In the genomic region with DNA sequence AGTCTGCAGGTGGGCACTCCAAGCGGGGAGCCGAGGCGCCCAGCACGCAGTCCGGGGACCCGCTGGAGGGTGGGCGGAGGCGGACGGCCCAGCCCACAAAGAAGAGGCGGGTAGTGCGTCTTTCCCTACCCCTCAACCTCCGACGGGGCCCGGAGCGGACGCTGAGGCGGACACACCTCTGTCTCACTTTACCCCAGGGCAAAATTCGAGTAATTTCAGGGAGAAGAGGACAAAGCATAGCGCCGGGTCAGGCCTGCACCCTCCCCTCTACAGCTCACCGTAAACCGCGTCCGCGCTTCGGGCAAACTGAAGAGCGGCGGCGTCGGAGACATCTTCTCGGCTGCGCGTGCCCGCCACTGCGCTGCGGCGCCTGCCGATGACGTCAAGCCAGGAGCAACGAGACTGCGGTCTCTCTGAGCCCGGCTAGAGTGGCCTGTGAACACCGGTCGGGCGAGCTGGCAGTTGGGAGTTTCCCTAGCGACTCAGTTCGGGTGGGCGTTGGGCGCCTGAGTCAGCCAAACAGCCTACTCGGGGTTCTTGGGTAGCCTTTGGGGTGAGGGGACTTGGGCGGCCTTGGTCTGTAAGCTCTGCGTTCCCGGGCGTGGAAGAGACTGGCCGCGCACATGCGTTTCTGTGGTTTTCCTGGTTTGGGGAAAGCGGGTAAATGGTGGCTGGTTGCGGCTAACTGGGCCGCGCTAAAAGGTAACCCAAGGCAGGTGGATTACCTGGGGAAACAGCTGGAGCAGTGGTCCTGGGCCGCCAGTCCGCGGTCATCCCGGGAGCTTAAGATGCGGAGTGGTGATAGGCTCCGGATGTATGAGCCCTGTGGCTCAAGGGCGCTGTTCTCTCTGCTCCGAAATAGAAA, we compare ENCODE assay signal across 8 cellular contexts. TPM values are rescaled to one million over a fixed set of nuclear protein-coding genes. Genes with fewer than 3 reads are reported as not detected.
DNase-seq lines count a peak whose midpoint lies in the region; ATAC-seq and TF ChIP-seq lines count a peak whose summit lies in the region.

A gene with protein sequence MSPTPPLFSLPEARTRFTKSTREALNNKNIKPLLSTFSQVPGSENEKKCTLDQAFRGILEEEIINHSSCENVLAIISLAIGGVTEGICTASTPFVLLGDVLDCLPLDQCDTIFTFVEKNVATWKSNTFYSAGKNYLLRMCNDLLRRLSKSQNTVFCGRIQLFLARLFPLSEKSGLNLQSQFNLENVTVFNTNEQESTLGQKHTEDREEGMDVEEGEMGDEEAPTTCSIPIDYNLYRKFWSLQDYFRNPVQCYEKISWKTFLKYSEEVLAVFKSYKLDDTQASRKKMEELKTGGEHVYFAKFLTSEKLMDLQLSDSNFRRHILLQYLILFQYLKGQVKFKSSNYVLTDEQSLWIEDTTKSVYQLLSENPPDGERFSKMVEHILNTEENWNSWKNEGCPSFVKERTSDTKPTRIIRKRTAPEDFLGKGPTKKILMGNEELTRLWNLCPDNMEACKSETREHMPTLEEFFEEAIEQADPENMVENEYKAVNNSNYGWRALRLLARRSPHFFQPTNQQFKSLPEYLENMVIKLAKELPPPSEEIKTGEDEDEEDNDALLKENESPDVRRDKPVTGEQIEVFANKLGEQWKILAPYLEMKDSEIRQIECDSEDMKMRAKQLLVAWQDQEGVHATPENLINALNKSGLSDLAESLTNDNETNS (minus strand): TSS at position 360 of the 865 bp plus-strand sequence. CDS start 28 bp downstream, at position 332.

- no peak for TF ChIP-seq CTCF in Caco-2 (IDR thresholded peaks at IDR 0.05; ENCODE audit: insufficient read depth in 1 of 2, low read depth in 1 of 2, low read length in 1 of 2, severe bottlenecking in 1 of 2, unreplicated experiment in 1 of 2)

- H3K27me3 ChIP-seq in Caco-2 (replicated peaks; ENCODE audit: control insufficient read depth, insufficient read depth, low read length): no peaks in the 10 kb centered on the region

- peaks cover 34% of the 10 kb centered on the region for H3K36me3 Mint-ChIP-seq in Caco-2 (ENCODE audit: insufficient read depth, unreplicated experiment)
- H3K36me3 Mint-ChIP-seq in effector memory CD8-positive, alpha-beta T cell (ENCODE audit: insufficient read depth): peaks cover 36% of the 10 kb centered on the region
- H3K36me3 Mint-ChIP-seq in memory B cell: peaks cover 17% of the 10 kb centered on the region

- peaks cover 2% of the 10 kb centered on the region for H3K36me3 ChIP-seq in Caco-2 (ENCODE audit: control insufficient read depth, insufficient read depth, low read length)

- intact Hi-C loops in Caco-2 (cut with micrococcal nuclease; ENCODE audit: unreplicated experiment): loop anchor here (5.0 kb wide), 1 partner anchor 329 kb away; a partner anchor contains a TSS

- no peaks in the 10 kb centered on the region for H3K9me3 ChIP-seq in Caco-2

- H3K4me3 Mint-ChIP-seq in Caco-2 (ENCODE audit: unreplicated experiment): peak within 1 kb of the TSS; percentile 99
- H3K4me3 Mint-ChIP-seq in effector memory CD8-positive, alpha-beta T cell: peak within 1 kb of the TSS; percentile 100
- H3K4me3 Mint-ChIP-seq in memory B cell: peak within 1 kb of the TSS; percentile 96

- peaks cover 9% of the 10 kb centered on the region for H3K4me1 ChIP-seq in Caco-2

- TSS peak; percentile 83 for BruUV-seq in Caco-2 (replicated peaks; lab: Mats Ljungman, UMichigan)

- H3K27me3 Mint-ChIP-seq in Caco-2 (ENCODE audit: insufficient read depth, unreplicated experiment) (no peaks in the 10 kb centered on the region), memory B cell (no peaks in the 10 kb centered on the region)
- H3K27me3 Mint-ChIP-seq in effector memory CD8-positive, alpha-beta T cell: no peaks in the 10 kb centered on the region

- H3K4me3 ChIP-seq in Caco-2 (ENCODE audit: low read depth, low read length): peak within 1 kb of the TSS; percentile 62

- CTCF ChIA-PET in Caco-2 (lab: Charles Lee): interaction anchor here (1.4 kb wide), 1 partner anchor 348 kb away, joined by 4 read pairs; no protein-coding TSS in a partner anchor

- no peaks in the 10 kb centered on the region for H3K9me3 Mint-ChIP-seq in Caco-2 (ENCODE audit: unreplicated experiment)
- no peaks in the 10 kb centered on the region for H3K9me3 Mint-ChIP-seq in effector memory CD8-positive, alpha-beta T cell
- H3K9me3 Mint-ChIP-seq in memory B cell: no peaks in the 10 kb centered on the region

- H3K27ac Mint-ChIP-seq in Caco-2 (ENCODE audit: unreplicated experiment): peak within 1 kb of the TSS; percentile 100
- H3K27ac Mint-ChIP-seq in effector memory CD8-positive, alpha-beta T cell: peak within 1 kb of the TSS; percentile 100
- peak within 1 kb of the TSS; percentile 100 for H3K27ac Mint-ChIP-seq in memory B cell

- POLR2A ChIA-PET in Caco-2 (lab: Charles Lee): interaction anchor here (0.6 to 1.0 kb wide), 3 partner anchors 55 to 192 kb away, joined by 3 to 5 read pairs (median 4); no protein-coding TSS in a partner anchor

- H3K4me1 Mint-ChIP-seq in Caco-2 (ENCODE audit: low read depth, unreplicated experiment): peaks cover 14% of the 10 kb centered on the region
- peaks cover 23 to 37% of the 10 kb centered on the region in 2 donors for H3K4me1 Mint-ChIP-seq in effector memory CD8-positive, alpha-beta T cell (ENCODE audit: low read depth in 2 of 2)
- H3K4me1 Mint-ChIP-seq in memory B cell: peaks cover 23% of the 10 kb centered on the region

- DNase-seq in Caco-2: peak; percentile 92 to 94
- peak; percentile 87 for DNase-seq in HT1080 (ENCODE audit: low read depth)
- DNase-seq in NOMO-1 treated with dmso at 0.1 percent for 144 hours (lab: John Stamatoyannopoulos, UW; ENCODE audit: unreplicated experiment): peak; percentile 79
- peak; percentile 88 to 91 (median 90) for DNase-seq in activated CD8-positive, alpha-beta memory T cell treated with anti-CD3 and anti-CD28 coated beads for 48 hours (ENCODE audit: low read depth in 2 of 3, low spot score in 2 of 3)
- peak; percentile 94 to 96 (median 95) for DNase-seq in effector memory CD8-positive, alpha-beta T cell
- peak; percentile 89 to 95 for DNase-seq in memory B cell (ENCODE audit: low spot score in 2 of 2)
- DNase-seq in stimulated activated CD8-positive, alpha-beta memory T cell treated with anti-CD3 and anti-CD28 coated beads, Interleukin-12 subunit alpha, Interleukin-12 subunit beta, amount 100 ng/mL, for 1 hour (ENCODE audit: low read depth): peak; percentile 93

- ATAC-seq in GM21367 (IDR thresholded peaks at IDR 0.05; ENCODE audit: unreplicated experiment) (peak; percentile 83), memory B cell (ENCODE audit: low read depth) (peak; percentile 92)
- ATAC-seq in effector memory CD8-positive, alpha-beta T cell (replicated peaks): peak; percentile 93

RNA-seq across cellular contexts. Expression of the gene that starts here (rescaled TPM):
- 63.1 and 65.4 TPM in 2 replicates for total RNA-seq in Caco-2 (2022)
- 40.3 and 43.2 TPM in 2 replicates for total RNA-seq in HT1080 (2014; rRNA removed; shearing (Covaris generic))
- polyA plus RNA-seq in HT1080 (2015; cell fraction: cytosol; rRNA removed): 18.9 and 21.6 TPM in 2 replicates
- polyA plus RNA-seq in HT1080 (2015; cell fraction: nucleus; rRNA removed): 116 and 120 TPM in 2 replicates

Comparison
In these comparisons a context has a peak if more than half of its experiments do, and no peak if none do; other contexts are left out.
1. Peak in every context shown above with its lines: DNase-seq, ATAC-seq and H3K4me3 ChIP-seq.